ENCODE assay signal across 20 cellular contexts in the genomic region with DNA sequence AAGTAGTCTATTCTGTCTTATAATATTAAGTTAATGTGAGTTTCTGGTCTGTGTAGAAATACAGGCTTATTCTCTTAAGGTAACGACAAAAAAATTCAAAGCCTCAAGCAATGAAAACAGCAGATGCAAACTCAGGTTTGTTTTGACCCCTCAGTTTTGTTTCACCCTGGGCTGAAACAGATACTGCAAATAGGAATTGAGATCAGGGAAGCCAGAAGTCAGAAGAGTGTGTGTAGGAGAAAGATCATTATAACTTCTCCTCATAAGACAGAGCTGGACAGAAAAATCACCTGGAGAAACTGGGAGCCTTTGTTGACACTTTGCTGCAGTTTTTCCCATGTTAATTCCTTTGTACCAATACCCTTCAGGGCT. TPM values are rescaled to one million over a fixed set of nuclear protein-coding genes. Genes with fewer than 3 reads are reported as not detected.
DNase-seq lines count a peak whose midpoint lies in the region; ATAC-seq, FAIRE-seq and TF ChIP-seq lines count a peak whose summit lies in the region.
"Had no signal": no experiment of that assay in that cellular context is flagged by ENCODE, and none has a peak within 500 bp of the region (broad histone marks: within the 10 kb centered on the region; RNA-seq: fewer than 3 reads in every experiment).

No MANE protein-coding gene starts in this region.

- no peaks in the 10 kb centered on the region for H3K9me3 Mint-ChIP-seq in IgD-negative memory B cell
- H3K9me3 Mint-ChIP-seq: effector memory CD8-positive, alpha-beta T cell had no signal

- no peaks in the 10 kb centered on the region for H3K79me2 ChIP-seq in keratinocyte (ENCODE audit: control insufficient read depth, insufficient read depth, low read length)
- H3K79me2 ChIP-seq: hepatocyte had no signal

- H3K9me3 ChIP-seq in keratinocyte (ENCODE audit: control insufficient read depth, low read depth, low read length), result no peaks in the 10 kb centered on the region
- H3K9me3 ChIP-seq: BE2C, right atrium auricular region, thoracic aorta had no signal

- dilution Hi-C loops in keratinocyte (cut with MboI; ENCODE audit: extremely low pct_ligation_motif_present, low sequenced_read_pairs), result no loop called here

- peak overlapping the region in 2 of 3 donors; percentile 24 to 28 for H3K27ac Mint-ChIP-seq in IgD-negative memory B cell
- H3K27ac Mint-ChIP-seq: T-helper 17 cell had no signal

- FAIRE-seq in GM12891 (lab: Jason Lieb, UNC) (peak; percentile 56), keratinocyte (lab: Jason Lieb, UNC) (no peak)

- no peak overlapping the region for H3K4me3 ChIP-seq in keratinocyte (ENCODE audit: control insufficient read depth in 2 of 3, extremely low read depth in 1 of 3, insufficient read depth in 2 of 3, low read depth in 1 of 3, low read length in 3 of 3)
- H3K4me3 ChIP-seq: hepatocyte, right atrium auricular region, thoracic aorta had no signal

- TF ChIP-seq CTCF in GM20000 (IDR thresholded peaks at IDR 0.05; ENCODE audit: extremely low read depth, missing control alignments), result no peak
- no peak for TF ChIP-seq CTCF in keratinocyte (optimal IDR thresholded peaks at IDR 0.05 in 1 of 3, IDR thresholded peaks at IDR 0.05 in 1 of 3, conservative IDR thresholded peaks at IDR 0.05 in 1 of 3; ENCODE audit: extremely low read depth in 1 of 3, insufficient read depth in 2 of 3, low read length in 3 of 3)

- H3K9me1 ChIP-seq in keratinocyte (ENCODE audit: control insufficient read depth, extremely low read depth, insufficient read depth, low read length), result no peaks in the 10 kb centered on the region

- no peaks in the 10 kb centered on the region for H3K36me3 ChIP-seq in keratinocyte (ENCODE audit: control insufficient read depth in 2 of 2, extremely low read depth in 1 of 2, insufficient read depth in 2 of 2, low read length in 2 of 2)
- H3K36me3 ChIP-seq: BE2C, right atrium auricular region, thoracic aorta had no signal

- intact Hi-C loops in Right ventricle myocardium superior (cut with DNase I), result no loop called here

- peaks cover 35% of the 10 kb centered on the region for H3K4me1 ChIP-seq in keratinocyte (ENCODE audit: control insufficient read depth, extremely low read depth, insufficient read depth, low read length)
- H3K4me1 ChIP-seq: BE2C had no signal

- H3K36me3 Mint-ChIP-seq in IgD-negative memory B cell, result peaks cover 7% of the 10 kb centered on the region

- H3K27ac ChIP-seq in keratinocyte (ENCODE audit: control insufficient read depth, insufficient read depth, low read length), result peak overlapping the region; percentile 30
- H3K27ac ChIP-seq: hepatocyte, right atrium auricular region, thoracic aorta had no signal

- H3K4me1 Mint-ChIP-seq in IgD-negative memory B cell, result peaks cover 20 to 51% (median 41%) of the 10 kb centered on the region in 3 donors

- no peaks in the 10 kb centered on the region for H3K27me3 Mint-ChIP-seq in IgD-negative memory B cell
- H3K27me3 Mint-ChIP-seq: effector memory CD8-positive, alpha-beta T cell; T-helper 17 cell had no signal

- no peaks in the 10 kb centered on the region for H3K27me3 ChIP-seq in keratinocyte (ENCODE audit: control insufficient read depth, extremely low read depth, insufficient read depth, low read length)
- H3K27me3 ChIP-seq: BE2C, hepatocyte, right atrium auricular region had no signal

- H4K20me1 ChIP-seq in keratinocyte (ENCODE audit: control insufficient read depth, extremely low read depth, insufficient read depth, low read length), result no peaks in the 10 kb centered on the region

- H3K4me2 ChIP-seq in keratinocyte (ENCODE audit: control insufficient read depth, extremely low read depth, insufficient read depth, low read depth, low read length), result peak overlapping the region; percentile 11
- H3K4me2 ChIP-seq: hepatocyte had no signal

- H3K9ac ChIP-seq in keratinocyte (ENCODE audit: control insufficient read depth, extremely low read depth, insufficient read depth, low read length), result no peak overlapping the region

- no peak overlapping the region for H3K4me3 Mint-ChIP-seq in IgD-negative memory B cell
- H3K4me3 Mint-ChIP-seq: effector memory CD8-positive, alpha-beta T cell; T-helper 17 cell had no signal

- TF ChIP-seq POLR2A in GM12891 (IDR thresholded peaks at IDR 0.05; ENCODE audit: low read depth, low read length), result no peak

- no peak for DNase-seq in GM12891 (ENCODE audit: insufficient read length, low spot score)
- peak; percentile 23 for DNase-seq in GM20000 (ENCODE audit: low spot score)
- DNase-seq in keratinocyte (ENCODE audit: low read depth, low spot score), result no peak
- DNase-seq in Right ventricle myocardium superior, result no peak
- DNase-seq in dedifferentiated amniotic fluid mesenchymal stem cell (ENCODE audit: extremely low spot score), result no peak
- no peak for DNase-seq in NCI-H2081 treated with DMSO at 0.1 percent for 48 hours (lab: John Stamatoyannopoulos, UW)
- DNase-seq: activated CD4-positive, CD25-positive, alpha-beta regulatory T cell; activated CD8-positive, alpha-beta memory T cell treated with anti-CD3 and anti-CD28 coated beads, Interleukin-2, amount 50 U/mL, for 48 hours; BE2C; effector memory CD8-positive, alpha-beta T cell; GDM1; NCI-H1436; NCI-H345; stimulated activated CD4-positive, alpha-beta T cell treated with anti-CD3 and anti-CD28 coated beads, Interleukin-2, amount 100 ng/mL, for 24 hours; T-helper 17 cell had no signal

- ATAC-seq in Right ventricle myocardium superior (ENCODE audit: poor library complexity), result no peak
- ATAC-seq: effector memory CD8-positive, alpha-beta T cell; Right ventricle myocardium inferior; T-helper 17 cell had no signal

- H2AFZ ChIP-seq in keratinocyte (ENCODE audit: control insufficient read depth, low read length), result no peak overlapping the region
- H2AFZ ChIP-seq: hepatocyte had no signal

TF ChIP-seq in GM12891, 5 proteins besides CTCF, POLR2A, EP300 and RAD21:
- TF ChIP-seq POLR2AphosphoS5 (IDR thresholded peaks at IDR 0.05; ENCODE audit: low read depth, low read length) (no peak), SPI1 (IDR thresholded peaks at IDR 0.05; ENCODE audit: low read depth, low read length) (0 out of 2 replicates have a peak, but pooled peaks have one; percentile 19)
TF ChIP-seq in GM12891: peak in this region for 1.

RNA-seq across cellular contexts. Expression of gene LRRC8B, which starts 23.8 kb away (rescaled TPM):
- 0.64 TPM for polyA plus RNA-seq in GM12891 (2012; ENCODE audit: low read depth, missing spikeins)
- polyA plus RNA-seq in IgD-negative memory B cell (12.6 TPM), keratinocyte (1.3 to 2.0 TPM (median 1.5 TPM) in 3 replicates)
- 1.1 TPM for polyA plus RNA-seq in keratinocyte (2011; ENCODE audit: low read depth)
- polyA plus RNA-seq in keratinocyte (2011; cell fraction: cytosol; rRNA removed), result 0.95 and 2.2 TPM in 2 replicates
- polyA plus RNA-seq in keratinocyte (2011; cell fraction: nucleus; rRNA removed), result 2.3 and 3.0 TPM in 2 replicates
- polyA plus RNA-seq in keratinocyte (2012; ENCODE audit: low replicate concordance), result 0.85 and 3.3 TPM in 2 replicates
- polyA minus RNA-seq in keratinocyte, result 3.0 to 7.3 TPM (median 4.6 TPM) in 3 replicates
- polyA minus RNA-seq in keratinocyte (2011; cell fraction: cytosol; rRNA and poly(A)+ RNA removed), result 4.8 TPM
- polyA minus RNA-seq in keratinocyte (2011; cell fraction: nucleus; rRNA and poly(A)+ RNA removed), result 2.6 and 4.2 TPM in 2 replicates
- total RNA-seq in Right ventricle myocardium superior, result 2.5 TPM
